ENCODE assay signal across 25 cellular contexts in the genomic region with DNA sequence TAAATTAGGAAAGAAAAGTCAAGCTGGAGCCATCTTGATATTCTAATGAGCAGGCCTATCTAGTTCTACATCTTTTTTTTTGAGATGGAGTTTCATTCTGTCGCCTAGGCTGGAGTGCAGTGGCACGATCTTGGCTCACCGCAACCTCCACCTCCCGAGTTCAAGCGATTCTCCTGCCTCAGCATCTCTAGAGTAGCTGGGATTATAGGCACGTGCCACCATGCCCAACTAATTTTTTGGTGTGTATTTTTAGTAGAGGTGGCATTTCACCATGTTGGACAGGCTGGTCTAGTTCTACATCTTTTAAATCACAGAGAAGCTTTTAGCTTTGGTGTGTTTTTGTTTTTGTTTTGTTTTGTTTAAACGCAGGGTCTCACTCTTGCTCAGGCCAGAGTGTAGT.
"Had no signal": no experiment of that assay in that cellular context is flagged by ENCODE, and none has a peak within 500 bp of the region (broad histone marks: within the 10 kb centered on the region; RNA-seq: fewer than 3 reads in every experiment).

No MANE protein-coding gene starts in this region.

- H3K4me3 ChIP-seq: gastrocnemius medialis, lung, neural progenitor cell, right lobe of liver, stomach, thyroid gland, vagina had no signal

- H3K9me3 Mint-ChIP-seq: effector memory CD8-positive, alpha-beta T cell; memory B cell; naive B cell; nephron; neural progenitor cell had no signal

- H3K9me3 ChIP-seq: gastrocnemius medialis, right lobe of liver, stomach, thyroid gland, vagina had no signal

- ATAC-seq: effector memory CD8-positive, alpha-beta T cell; esophagus mucosa; gastrocnemius medialis; left ventricle myocardium superior; right lobe of liver had no signal

- H3K27me3 ChIP-seq: gastrocnemius medialis, neural progenitor cell, right lobe of liver, stomach, thyroid gland, vagina had no signal

- H3K4me1 ChIP-seq: gastrocnemius medialis, neural progenitor cell, parathyroid adenoma, right lobe of liver, thyroid gland had no signal

- H3K27me3 Mint-ChIP-seq: effector memory CD8-positive, alpha-beta T cell; memory B cell; naive B cell; progenitor cell of endocrine pancreas had no signal

- H3K27ac ChIP-seq: gastrocnemius medialis, neural progenitor cell, parathyroid adenoma, right lobe of liver, stomach, thyroid gland, vagina had no signal

- H3K4me3 Mint-ChIP-seq: effector memory CD8-positive, alpha-beta T cell; memory B cell; naive B cell; nephron; neural progenitor cell had no signal

- H3K4me1 Mint-ChIP-seq: memory B cell, nephron, neural progenitor cell had no signal

- H3K27ac Mint-ChIP-seq: effector memory CD8-positive, alpha-beta T cell; memory B cell; nephron; neural progenitor cell; progenitor cell of endocrine pancreas had no signal

- DNase-seq: cortex of kidney; effector memory CD8-positive, alpha-beta T cell; foreskin fibroblast; gastrocnemius medialis; head of caudate nucleus; left ventricle myocardium superior; naive B cell; right lobe of liver; small intestine; stimulated activated CD4-positive, alpha-beta T cell treated with anti-CD3 and anti-CD28 coated beads, Interleukin-12 subunit alpha, Interleukin-12 subunit beta, amount 100 ng/mL, for 4 hours; stimulated activated CD4-positive, alpha-beta T cell treated with anti-CD3 and anti-CD28 coated beads, Interleukin-1b, Interleukin-23, amount 100 ng/mL, for 48 hours; stimulated activated CD4-positive, alpha-beta T cell treated with anti-CD3 and anti-CD28 coated beads, Interleukin-4, amount 100 ng/mL, for 1 hour; stimulated activated CD8-positive, alpha-beta memory T cell treated with anti-CD3 and anti-CD28 coated beads, Interleukin-4, amount 100 ng/mL, for 48 hours; stimulated activated naive CD4-positive, alpha-beta T cell; stomach; thyroid gland; trophoblast cell had no signal
